ENCODE assay signal across 8 cellular contexts in genomic region chr1:5481889-5482288, GRCh38.
DNase-seq lines count a peak whose midpoint lies in the region; ATAC-seq and TF ChIP-seq lines count a peak whose summit lies in the region.

No MANE protein-coding gene starts in this region.

- H4K20me1 ChIP-seq in PC-3 (ENCODE audit: low read length), result no peaks in the 10 kb centered on the region

- H3K9ac ChIP-seq in PC-3 (ENCODE audit: low read length), result no peak overlapping the region

- no peaks in the 10 kb centered on the region for H3F3A ChIP-seq in PC-3 (ENCODE audit: low read length, unreplicated experiment)

- DNase-seq in A673 (ENCODE audit: low spot score), result peak; percentile 8
- DNase-seq in PC-3, result peak; percentile 3
- peak; percentile 33 for DNase-seq in activated T-helper 1 cell treated with Interleukin-2 at 50 U/mL for 16 hours (ENCODE audit: low read depth)
- no peak for DNase-seq in natural killer cell treated with Interleukin-12 subunit alpha and Interleukin-12 subunit beta and Interleukin-15 and Interleukin-18, amount 100 ng/mL, for 72 hours (ENCODE audit: low spot score)
- no peak for DNase-seq in T1000 (lab: John Stamatoyannopoulos, UW)
- DNase-seq in NCI-H748 (lab: John Stamatoyannopoulos, UW; ENCODE audit: unreplicated experiment), result no peak
- no peak for DNase-seq in mesenteric fat pad (ENCODE audit: low spot score)

- H3K9me3 ChIP-seq in A673 (ENCODE audit: low read depth, low read length, poor library complexity, severe bottlenecking), result no peaks in the 10 kb centered on the region
- no peaks in the 10 kb centered on the region for H3K9me3 ChIP-seq in PC-3 (ENCODE audit: low read length)

- no peaks in the 10 kb centered on the region for H3K36me3 ChIP-seq in A673 (ENCODE audit: insufficient read depth, low read length, poor library complexity, severe bottlenecking)
- no peaks in the 10 kb centered on the region for H3K36me3 ChIP-seq in PC-3 (ENCODE audit: low read depth, low read length)

- H3K27ac Mint-ChIP-seq in natural killer cell treated with Interleukin-12 subunit alpha and Interleukin-12 subunit beta and Interleukin-15 and Interleukin-18, amount 100 ng/mL, for 72 hours, result no peak overlapping the region

- CTCF ChIA-PET in A673 (lab: Charles Lee) (interaction anchor here (0.6 kb wide), 1 partner anchor 125 kb away, joined by 3 read pairs; no protein-coding TSS in a partner anchor), PC-3 (lab: Charles Lee) (no interaction called here)

- BruUV-seq in A673 (replicated peaks; lab: Mats Ljungman, UMichigan) (no TSS peak), PC-3 (replicated peaks; lab: Mats Ljungman, UMichigan) (no TSS peak)

- peaks cover 0 to 2% of the 10 kb centered on the region in 2 donors for H3K4me1 Mint-ChIP-seq in natural killer cell treated with Interleukin-12 subunit alpha and Interleukin-12 subunit beta and Interleukin-15 and Interleukin-18, amount 100 ng/mL, for 72 hours (ENCODE audit: low read depth in 2 of 2)

- no peak overlapping the region for H3K4me3 Mint-ChIP-seq in natural killer cell treated with Interleukin-12 subunit alpha and Interleukin-12 subunit beta and Interleukin-15 and Interleukin-18, amount 100 ng/mL, for 72 hours

- H3K9me2 ChIP-seq in PC-3 (replicated peaks; ENCODE audit: low read length), result no peaks in the 10 kb centered on the region

- intact Hi-C loops in A673 (cut with micrococcal nuclease; ENCODE audit: unreplicated experiment) (no loop called here), PC-3 (cut with micrococcal nuclease) (no loop called here)

- H3K4me1 ChIP-seq in A673 (ENCODE audit: insufficient read depth, low read length, poor library complexity, severe bottlenecking) (no peaks in the 10 kb centered on the region), PC-3 (ENCODE audit: insufficient read depth, low read length) (no peaks in the 10 kb centered on the region)

- no peaks in the 10 kb centered on the region for H3K36me3 Mint-ChIP-seq in natural killer cell treated with Interleukin-12 subunit alpha and Interleukin-12 subunit beta and Interleukin-15 and Interleukin-18, amount 100 ng/mL, for 72 hours

- ATAC-seq in PC-3, result no peak
- ATAC-seq in natural killer cell treated with Interleukin-12 subunit alpha and Interleukin-12 subunit beta and Interleukin-15 and Interleukin-18, amount 100 ng/mL, for 72 hours, result peak; percentile 26 to 43
- no peak for ATAC-seq in HG02981 (IDR thresholded peaks at IDR 0.05; ENCODE audit: unreplicated experiment)

- no peaks in the 10 kb centered on the region for H3K9me3 Mint-ChIP-seq in natural killer cell treated with Interleukin-12 subunit alpha and Interleukin-12 subunit beta and Interleukin-15 and Interleukin-18, amount 100 ng/mL, for 72 hours

- H3K27ac ChIP-seq in A673 (ENCODE audit: low read depth, low read length, poor library complexity, severe bottlenecking), result no peak overlapping the region
- H3K27ac ChIP-seq in PC-3 (ENCODE audit: low read length), result no peak overlapping the region

- peaks cover 4 to 7% of the 10 kb centered on the region in 2 donors for H3K27me3 Mint-ChIP-seq in natural killer cell treated with Interleukin-12 subunit alpha and Interleukin-12 subunit beta and Interleukin-15 and Interleukin-18, amount 100 ng/mL, for 72 hours

- H3K27me3 ChIP-seq in A673 (replicated peaks; ENCODE audit: insufficient read depth, low read depth, low read length, poor library complexity) (peaks cover 41% of the 10 kb centered on the region), PC-3 (ENCODE audit: low read length) (peaks cover 99% of the 10 kb centered on the region)

- TF ChIP-seq CTCF in A673 (conservative IDR thresholded peaks at IDR 0.05; ENCODE audit: low read depth, low read length) (no peak), PC-3 (conservative IDR thresholded peaks at IDR 0.05; ENCODE audit: low read depth, low read length) (0 out of 2 replicates have a peak, but pooled peaks have one; percentile 19)

- POLR2A ChIA-PET in A673 (lab: Charles Lee; ENCODE audit: low non-redundant PET), result no interaction called here
- POLR2A ChIA-PET in PC-3 (lab: Charles Lee; ENCODE audit: unreplicated experiment), result no interaction called here

- no peak overlapping the region for H2AFZ ChIP-seq in PC-3 (ENCODE audit: low read length)

- H3K79me2 ChIP-seq in PC-3 (ENCODE audit: low read length), result no peaks in the 10 kb centered on the region

- no peak overlapping the region for H3K4me2 ChIP-seq in PC-3 (ENCODE audit: low read length)

- H3K4me3 ChIP-seq in A673 (ENCODE audit: low read depth, low read length, poor library complexity, severe bottlenecking) (no peak overlapping the region), PC-3 (ENCODE audit: low read length) (no peak overlapping the region)

Comparison
In these comparisons a context has a peak if more than half of its experiments do, and no peak if none do; other contexts are left out.
1. DNase-seq: peak in A673 (single experiment), PC-3 (single experiment) and activated T-helper 1 cell treated with Interleukin-2 at 50 U/mL for 16 hours (single experiment); none in natural killer cell treated with Interleukin-12 subunit alpha and Interleukin-12 subunit beta and Interleukin-15 and Interleukin-18, amount 100 ng/mL, for 72 hours (single experiment), T1000 (single experiment), NCI-H748 (single experiment) and mesenteric fat pad (single experiment).
2. ATAC-seq: peak in natural killer cell treated with Interleukin-12 subunit alpha and Interleukin-12 subunit beta and Interleukin-15 and Interleukin-18, amount 100 ng/mL, for 72 hours (2 of 2); none in PC-3 (single experiment) and HG02981 (single experiment).